8 cellular contexts compared by ENCODE assay signal in the genomic region with DNA sequence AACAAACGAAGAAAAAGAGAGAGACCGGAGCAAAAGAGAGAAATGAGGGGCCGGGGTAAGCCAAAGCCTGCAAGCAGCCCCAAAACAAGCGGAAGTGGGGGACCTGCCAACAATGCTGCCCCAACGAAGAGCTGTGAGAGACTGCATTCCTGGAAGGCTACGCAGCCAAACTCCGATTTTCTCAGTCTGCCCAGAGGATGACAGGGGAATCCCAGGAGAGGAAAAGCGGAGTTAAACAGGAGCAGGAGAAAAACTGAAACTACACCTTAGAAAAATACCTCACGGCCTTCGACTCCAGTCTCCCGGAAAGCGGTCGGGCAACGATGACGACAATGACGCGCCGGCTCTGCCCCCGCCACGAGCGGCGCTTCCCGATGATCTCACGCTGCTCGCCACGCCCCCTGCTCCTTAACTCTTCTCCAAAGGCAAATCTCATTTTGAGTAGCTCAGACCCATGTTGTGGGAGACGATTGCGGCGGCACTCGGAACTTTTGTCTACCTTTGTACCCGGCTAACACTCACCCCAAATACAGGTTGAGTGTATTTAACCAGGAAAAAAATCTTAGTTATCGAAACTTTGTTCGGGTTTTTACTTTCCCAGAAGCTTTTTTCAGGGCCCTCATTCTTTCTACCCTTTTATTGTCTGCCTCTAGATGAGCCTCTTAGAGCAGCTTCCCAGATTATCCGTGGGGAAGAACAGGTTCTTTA. TPM values are rescaled to one million over a fixed set of nuclear protein-coding genes. Genes with fewer than 3 reads are reported as not detected.
DNase-seq lines count a peak whose midpoint lies in the region; ATAC-seq lines count a peak whose summit lies in the region.

A gene with protein sequence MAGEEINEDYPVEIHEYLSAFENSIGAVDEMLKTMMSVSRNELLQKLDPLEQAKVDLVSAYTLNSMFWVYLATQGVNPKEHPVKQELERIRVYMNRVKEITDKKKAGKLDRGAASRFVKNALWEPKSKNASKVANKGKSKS (minus strand): TSS at position 325 of the 708 bp plus-strand sequence. CDS start 15,694 bp downstream, outside the sequence.

- POLR2A ChIA-PET in CD8-positive, alpha-beta memory T cell (lab: Charles Lee): interaction anchor here (1.1 kb wide), 1 partner anchor 95 kb away, joined by 5 read pairs; a partner anchor contains a TSS
- POLR2A ChIA-PET in activated CD8-positive, alpha-beta memory T cell treated with anti-CD3 and anti-CD28 coated beads for 36 hours (lab: Charles Lee): no interaction called here

- H3K4me1 Mint-ChIP-seq in CD8-positive, alpha-beta memory T cell: peaks cover 42 to 58% (median 53%) of the 10 kb centered on the region in 3 donors
- peaks cover 24 to 30% of the 10 kb centered on the region in 2 donors for H3K4me1 Mint-ChIP-seq in effector memory CD8-positive, alpha-beta T cell (ENCODE audit: low read depth in 2 of 2)

- peaks cover 4 to 15% of the 10 kb centered on the region in 2 donors for H3K27me3 Mint-ChIP-seq in CD8-positive, alpha-beta memory T cell
- peaks cover 25 to 29% of the 10 kb centered on the region in 2 donors for H3K27me3 Mint-ChIP-seq in effector memory CD8-positive, alpha-beta T cell

- no peaks in the 10 kb centered on the region for H3K9me3 ChIP-seq in CD8-positive, alpha-beta memory T cell (ENCODE audit: low read length)

- CTCF ChIA-PET in CD8-positive, alpha-beta memory T cell (lab: Charles Lee): no interaction called here
- CTCF ChIA-PET in activated CD8-positive, alpha-beta memory T cell treated with anti-CD3 and anti-CD28 coated beads for 36 hours (lab: Charles Lee): interaction anchor here (1.4 kb wide), 1 partner anchor 59 kb away, joined by 4 read pairs; no protein-coding TSS in a partner anchor

- no peaks in the 10 kb centered on the region for H3K36me3 ChIP-seq in CD8-positive, alpha-beta memory T cell (ENCODE audit: insufficient read depth, low read length)

- H3K27ac Mint-ChIP-seq in CD8-positive, alpha-beta memory T cell: peak within 1 kb of the TSS; percentile 90 to 99 (median 99)
- peak within 1 kb of the TSS; percentile 98 to 99 for H3K27ac Mint-ChIP-seq in effector memory CD8-positive, alpha-beta T cell

- H3K4me3 Mint-ChIP-seq in CD8-positive, alpha-beta memory T cell: peak within 1 kb of the TSS; percentile 93 to 98 (median 97)
- H3K4me3 Mint-ChIP-seq in effector memory CD8-positive, alpha-beta T cell: peak within 1 kb of the TSS; percentile 84 to 92

- peak; percentile 85 for ATAC-seq in GM19468 (IDR thresholded peaks at IDR 0.05; ENCODE audit: extremely low read depth, unreplicated experiment)
- ATAC-seq in effector memory CD8-positive, alpha-beta T cell (replicated peaks): peak; percentile 90

- no peaks in the 10 kb centered on the region for H3K27me3 ChIP-seq in CD8-positive, alpha-beta memory T cell (ENCODE audit: insufficient read depth, low read length, poor library complexity, severe bottlenecking)

- no peaks in the 10 kb centered on the region for H3K9me3 Mint-ChIP-seq in CD8-positive, alpha-beta memory T cell
- H3K9me3 Mint-ChIP-seq in effector memory CD8-positive, alpha-beta T cell: no peaks in the 10 kb centered on the region

- H3K4me1 ChIP-seq in CD8-positive, alpha-beta memory T cell (ENCODE audit: insufficient read depth, low read length): peaks cover 45% of the 10 kb centered on the region

- H3K4me3 ChIP-seq in CD8-positive, alpha-beta memory T cell (ENCODE audit: low read length): peak within 1 kb of the TSS; percentile 72

- peak; percentile 87 to 92 (median 88) for DNase-seq in CD8-positive, alpha-beta memory T cell
- DNase-seq in HT-29 (ENCODE audit: low spot score) (peak; percentile 91), NOMO-1 (lab: John Stamatoyannopoulos, UW; ENCODE audit: unreplicated experiment in 2 of 2) (peak; percentile 81 to 82), medulla oblongata (ENCODE audit: extremely low spot score) (peak; percentile 93)
- DNase-seq in effector memory CD8-positive, alpha-beta T cell: peak; percentile 91 to 96 (median 91)
- peak; percentile 87 for DNase-seq in stimulated activated CD8-positive, alpha-beta memory T cell treated with anti-CD3 and anti-CD28 coated beads, Interleukin-12 subunit alpha, Interleukin-12 subunit beta, amount 100 ng/mL, for 1 hour (ENCODE audit: low read depth)

- peak within 1 kb of the TSS; percentile 92 for H3K27ac ChIP-seq in CD8-positive, alpha-beta memory T cell (ENCODE audit: low read depth, low read length)

- H3K36me3 Mint-ChIP-seq in CD8-positive, alpha-beta memory T cell: peaks cover 0 to 13% (median 7%) of the 10 kb centered on the region in 3 donors
- H3K36me3 Mint-ChIP-seq in effector memory CD8-positive, alpha-beta T cell (ENCODE audit: insufficient read depth): peaks cover 13% of the 10 kb centered on the region

RNA-seq across cellular contexts. Expression of the gene that starts here (rescaled TPM):
- total RNA-seq in CD8-positive, alpha-beta memory T cell: 10 to 100 TPM; 28.4 to 33.9 TPM
- polyA plus RNA-seq in CD8-positive, alpha-beta memory T cell: 30.3 TPM
- total RNA-seq in HT-29 (2014; rRNA removed; shearing (Covaris generic)): 13.8 and 13.9 TPM in 2 replicates
- total RNA-seq in activated CD8-positive, alpha-beta memory T cell treated with anti-CD3 and anti-CD28 coated beads for 36 hours: 10 to 100 TPM; 33.4 to 33.8 TPM

Comparison
In these comparisons a context has a peak if more than half of its experiments do, and no peak if none do; other contexts are left out.
1. Peak in every context shown above with its lines: DNase-seq, ATAC-seq, H3K4me3 ChIP-seq and H3K27ac ChIP-seq.